In genomic region chr4:58665649-58666048, GRCh38 we compare ENCODE assay signal across 22 cellular contexts.
"Had no signal": no experiment of that assay in that cellular context is flagged by ENCODE, and none has a peak within 500 bp of the region (broad histone marks: within the 10 kb centered on the region; RNA-seq: fewer than 3 reads in every experiment).

No MANE protein-coding gene starts in this region.

- H3K9me3 ChIP-seq: SJSA1 had no signal

- H3K27ac Mint-ChIP-seq: activated B cell treated with CpG ODN at 0.5 μM for 24 hours; activated CD4-positive, alpha-beta T cell treated with anti-CD3 and anti-CD28 coated beads, Interleukin-2, amount 10 ng/mL, durations not matched to agents 24 days and 14 days; activated CD8-positive, alpha-beta memory T cell treated with anti-CD3 and anti-CD28 coated beads, Interleukin-2, amount 10 ng/mL, durations not matched to agents 7 days and 5 days; activated naive CD4-positive, alpha-beta T cell treated with anti-CD3 and anti-CD28 coated beads, Interleukin-2, amount 50 U/mL, for 72 hours; activated naive CD8-positive, alpha-beta T cell treated with anti-CD3 and anti-CD28 coated beads, Interleukin-2, amount 50 U/mL, for 24 hours; activated T-cell treated with anti-CD3 and anti-CD28 coated beads, Interleukin-2, amount 50 U/mL, for 24 hours; brain; T-helper 1 cell treated with Interleukin-12 subunit alpha and Interleukin-12 subunit beta and Interleukin-4 antibody, amounts not matched to agents 30 μg/mL and 1 μg/mL, for 36 hours had no signal

- H3K4me1 ChIP-seq: SJSA1 had no signal

- H3K4me1 Mint-ChIP-seq: activated B cell treated with CpG ODN at 0.5 μM for 24 hours; activated CD4-positive, alpha-beta T cell treated with anti-CD3 and anti-CD28 coated beads, Interleukin-2, amount 10 ng/mL, durations not matched to agents 24 days and 14 days; activated CD8-positive, alpha-beta memory T cell treated with anti-CD3 and anti-CD28 coated beads, Interleukin-2, amount 10 ng/mL, durations not matched to agents 7 days and 5 days; activated naive CD8-positive, alpha-beta T cell treated with anti-CD3 and anti-CD28 coated beads, Interleukin-2, amount 50 U/mL, for 24 hours; brain had no signal

- H3K4me3 ChIP-seq: cardiac muscle cell, SJSA1 had no signal

- H3K36me3 Mint-ChIP-seq: activated CD8-positive, alpha-beta memory T cell treated with anti-CD3 and anti-CD28 coated beads, Interleukin-2, amount 10 ng/mL, durations not matched to agents 7 days and 5 days; brain had no signal

- H3K4me3 Mint-ChIP-seq: activated B cell treated with CpG ODN at 0.5 μM for 24 hours; activated CD4-positive, alpha-beta T cell treated with anti-CD3 and anti-CD28 coated beads, Interleukin-2, amount 10 ng/mL, durations not matched to agents 24 days and 14 days; activated CD8-positive, alpha-beta memory T cell treated with anti-CD3 and anti-CD28 coated beads, Interleukin-2, amount 10 ng/mL, durations not matched to agents 7 days and 5 days; activated naive CD8-positive, alpha-beta T cell treated with anti-CD3 and anti-CD28 coated beads, Interleukin-2, amount 50 U/mL, for 24 hours; activated T-cell treated with anti-CD3 and anti-CD28 coated beads, Interleukin-2, amount 50 U/mL, for 24 hours; brain; T-helper 1 cell treated with Interleukin-12 subunit alpha and Interleukin-12 subunit beta and Interleukin-4 antibody, amounts not matched to agents 30 μg/mL and 1 μg/mL, for 36 hours had no signal

- H3K36me3 ChIP-seq: cardiac muscle cell, SJSA1 had no signal

- DNase-seq: activated B cell treated with CpG ODN at 0.5 μM for 24 hours; activated CD4-positive, alpha-beta T cell treated with anti-CD3 and anti-CD28 coated beads for 1 hour; activated CD4-positive, alpha-beta T cell treated with anti-CD3 and anti-CD28 coated beads, Interleukin-2, amount 10 ng/mL, durations not matched to agents 24 days and 14 days; activated CD4-positive, alpha-beta T cell treated with anti-CD3 and anti-CD28 coated beads, Interleukin-2, amount 50 U/mL, for 48 hours; activated CD8-positive, alpha-beta memory T cell treated with anti-CD3 and anti-CD28 coated beads, Interleukin-2, amount 10 ng/mL, durations not matched to agents 7 days and 5 days; activated effector memory CD4-positive, alpha-beta T cell treated with anti-CD3 and anti-CD28 coated beads, Interleukin-2, amount 50 U/mL, for 16 hours; activated naive CD4-positive, alpha-beta T cell treated with Interleukin-2 at 50 U/mL for 16 hours; activated naive CD8-positive, alpha-beta T cell treated with anti-CD3 and anti-CD28 coated beads, Interleukin-2, amount 50 U/mL, for 24 hours; activated T-cell treated with anti-CD3 and anti-CD28 coated beads, Interleukin-2, amount 50 U/mL, for 24 hours; amniotic stem cell; NCI-H1436; NCI-H1694 treated with DMSO at 0.1 percent for 48 hours; NCI-H2029 treated with DMSO at 0.1 percent for 48 hours; NCI-H446; NCI-H524; NCI-H82; SHP77 had no signal

- H3K27ac ChIP-seq: cardiac muscle cell, SJSA1 had no signal

- H3K27me3 Mint-ChIP-seq: activated B cell treated with CpG ODN at 0.5 μM for 24 hours; activated CD4-positive, alpha-beta T cell treated with anti-CD3 and anti-CD28 coated beads, Interleukin-2, amount 10 ng/mL, durations not matched to agents 24 days and 14 days; activated CD8-positive, alpha-beta memory T cell treated with anti-CD3 and anti-CD28 coated beads, Interleukin-2, amount 10 ng/mL, durations not matched to agents 7 days and 5 days; activated naive CD8-positive, alpha-beta T cell treated with anti-CD3 and anti-CD28 coated beads, Interleukin-2, amount 50 U/mL, for 24 hours; activated T-cell treated with anti-CD3 and anti-CD28 coated beads, Interleukin-2, amount 50 U/mL, for 24 hours; brain had no signal

- H3K27me3 ChIP-seq: cardiac muscle cell, SJSA1 had no signal

- ATAC-seq: activated CD8-positive, alpha-beta memory T cell treated with anti-CD3 and anti-CD28 coated beads, Interleukin-2, amount 10 ng/mL, durations not matched to agents 7 days and 5 days; activated naive CD4-positive, alpha-beta T cell treated with anti-CD3 and anti-CD28 coated beads, Interleukin-2, amount 50 U/mL, for 72 hours; activated naive CD8-positive, alpha-beta T cell treated with anti-CD3 and anti-CD28 coated beads, Interleukin-2, amount 50 U/mL, for 24 hours had no signal
